14 cellular contexts compared by ENCODE assay signal in the genomic region with DNA sequence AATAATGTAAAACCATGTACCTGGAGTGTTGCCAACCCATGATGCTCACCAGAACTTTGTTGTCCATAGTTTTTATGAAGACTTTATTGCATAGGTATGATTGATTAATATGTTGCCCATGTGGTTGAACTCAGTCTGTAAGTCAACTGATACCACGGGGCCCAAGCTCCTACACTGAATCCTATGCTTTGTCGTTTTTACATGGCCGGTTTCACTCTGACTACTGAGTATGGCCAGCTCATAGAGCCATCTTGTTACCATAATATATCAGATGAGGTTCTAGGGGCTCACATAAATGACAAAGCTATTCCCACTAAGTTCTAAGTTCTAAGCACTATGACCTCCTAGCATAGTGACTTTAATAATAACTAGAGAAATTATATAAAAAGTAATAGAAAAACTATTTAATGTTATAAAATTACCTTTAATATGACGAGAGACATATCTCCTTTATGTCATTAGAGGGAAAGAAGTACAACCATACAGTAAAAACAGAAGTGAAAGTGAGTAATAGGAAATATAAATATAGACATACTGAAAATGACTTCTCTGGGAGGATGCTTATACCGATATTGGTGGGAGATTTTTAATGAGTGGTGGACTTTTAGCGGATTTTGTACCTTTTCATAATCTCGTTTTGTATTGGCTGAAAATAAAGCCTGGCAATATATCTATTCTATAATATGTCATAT.
DNase-seq lines count a peak whose midpoint lies in the region; ATAC-seq lines count a peak whose summit lies in the region.
"Had no signal": no experiment of that assay in that cellular context is flagged by ENCODE, and none has a peak within 500 bp of the region (broad histone marks: within the 10 kb centered on the region; RNA-seq: fewer than 3 reads in every experiment).

No MANE protein-coding gene starts in this region.

- peaks cover 3% of the 10 kb centered on the region for H3K9me3 Mint-ChIP-seq in natural killer cell treated with Interleukin-12 subunit alpha and Interleukin-12 subunit beta and Interleukin-15 and Interleukin-18, amount 100 ng/mL, for 72 hours

- H3K4me1 Mint-ChIP-seq in natural killer cell treated with Interleukin-12 subunit alpha and Interleukin-12 subunit beta and Interleukin-15 and Interleukin-18, amount 100 ng/mL, for 72 hours (ENCODE audit: low read depth in 2 of 2): no peaks in the 10 kb centered on the region

- H3K27ac Mint-ChIP-seq in natural killer cell treated with Interleukin-12 subunit alpha and Interleukin-12 subunit beta and Interleukin-15 and Interleukin-18, amount 100 ng/mL, for 72 hours: no peak overlapping the region
- H3K27ac Mint-ChIP-seq: activated T-cell treated with anti-CD3 and anti-CD28 coated beads, Interleukin-2, amount 50 U/mL, for 24 hours; B cell; HFFc6 had no signal

- no peaks in the 10 kb centered on the region for H3K36me3 Mint-ChIP-seq in natural killer cell treated with Interleukin-12 subunit alpha and Interleukin-12 subunit beta and Interleukin-15 and Interleukin-18, amount 100 ng/mL, for 72 hours

- H3K4me3 Mint-ChIP-seq in natural killer cell treated with Interleukin-12 subunit alpha and Interleukin-12 subunit beta and Interleukin-15 and Interleukin-18, amount 100 ng/mL, for 72 hours: no peak overlapping the region
- H3K4me3 Mint-ChIP-seq: activated T-cell treated with anti-CD3 and anti-CD28 coated beads, Interleukin-2, amount 50 U/mL, for 24 hours; B cell; HFFc6 had no signal

- no peaks in the 10 kb centered on the region for H3K27me3 Mint-ChIP-seq in natural killer cell treated with Interleukin-12 subunit alpha and Interleukin-12 subunit beta and Interleukin-15 and Interleukin-18, amount 100 ng/mL, for 72 hours
- H3K27me3 Mint-ChIP-seq: activated T-cell treated with anti-CD3 and anti-CD28 coated beads, Interleukin-2, amount 50 U/mL, for 24 hours had no signal

- DNase-seq in MV-4-11 (lab: John Stamatoyannopoulos, UW) (peak; percentile 14), AG20443 (ENCODE audit: low spot score) (no peak), middle frontal gyrus (ENCODE audit: extremely low spot score, low spot score) (no peak)
- no peak for DNase-seq in natural killer cell treated with Interleukin-12 subunit alpha and Interleukin-12 subunit beta and Interleukin-15 and Interleukin-18, amount 100 ng/mL, for 72 hours (ENCODE audit: low spot score)
- DNase-seq in activated T-cell treated with anti-CD3 and anti-CD28 coated beads, Interleukin-2, amount 50 U/mL, for 1 hour: no peak
- DNase-seq: activated T-cell treated with anti-CD3 and anti-CD28 coated beads, Interleukin-2, amount 50 U/mL, for 24 hours; amniotic stem cell; cortex of kidney; HFFc6; NCI-H2029 had no signal

- ATAC-seq in GM18861 (IDR thresholded peaks at IDR 0.05; ENCODE audit: unreplicated experiment) (peak; percentile 58), GM21529 (IDR thresholded peaks at IDR 0.05; ENCODE audit: unreplicated experiment) (peak; percentile 86), HG03045 (IDR thresholded peaks at IDR 0.05; ENCODE audit: unreplicated experiment) (peak; percentile 59)
- no peak for ATAC-seq in natural killer cell treated with Interleukin-12 subunit alpha and Interleukin-12 subunit beta and Interleukin-15 and Interleukin-18, amount 100 ng/mL, for 72 hours

Comparison
In these comparisons a context has a peak if more than half of its experiments do, and no peak if none do; other contexts are left out.
1. ATAC-seq: peak in GM18861 (single experiment), GM21529 (single experiment) and HG03045 (single experiment); none in natural killer cell treated with Interleukin-12 subunit alpha and Interleukin-12 subunit beta and Interleukin-15 and Interleukin-18, amount 100 ng/mL, for 72 hours (0 of 2).